ENCODE assay signal across 8 cellular contexts in the genomic region with DNA sequence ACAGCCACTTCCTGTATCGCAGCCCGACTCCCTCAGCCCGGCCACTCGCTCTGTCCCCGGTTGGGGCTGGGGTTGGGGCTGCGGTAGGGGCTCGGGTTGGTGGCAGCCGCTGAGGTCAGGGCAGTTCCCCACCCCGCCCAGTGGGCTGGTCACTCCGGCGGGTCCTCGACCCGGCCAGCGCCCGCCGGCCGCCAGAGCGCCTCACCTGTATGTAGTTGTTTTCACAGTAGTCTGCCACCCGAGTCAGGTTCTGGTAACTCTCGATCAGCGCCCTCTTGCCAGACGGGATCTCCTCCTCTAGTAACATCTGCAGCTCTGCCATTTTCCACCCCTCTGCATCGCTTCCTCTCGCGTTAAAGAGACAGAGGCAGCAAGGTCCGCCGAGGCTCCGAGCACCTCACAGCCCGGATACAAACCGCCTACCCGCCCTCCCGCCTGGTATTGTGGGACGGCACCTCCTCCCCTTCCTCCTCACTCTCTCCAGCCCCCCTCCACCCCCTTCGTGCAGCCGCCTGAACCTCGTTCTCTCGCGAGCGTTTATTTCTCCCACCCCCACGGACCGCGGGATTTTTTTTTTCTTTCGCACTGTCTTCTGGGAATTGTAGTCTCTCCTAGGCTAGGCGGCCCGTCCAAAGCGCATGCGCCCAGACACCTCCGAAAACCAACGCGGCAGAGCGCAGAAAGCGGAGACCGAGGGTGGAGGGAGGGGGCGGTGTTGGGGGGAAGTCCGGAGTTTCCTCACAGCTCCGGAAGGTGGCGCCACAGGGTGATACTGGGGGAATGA. TPM values are rescaled to one million over a fixed set of nuclear protein-coding genes. Genes with fewer than 3 reads are reported as not detected.
DNase-seq lines count a peak whose midpoint lies in the region; ATAC-seq and TF ChIP-seq lines count a peak whose summit lies in the region.

A gene (minus strand): TSS at position 417 of the 784 bp plus-strand sequence. CDS start 95 bp downstream, at position 322.

- in situ Hi-C loops in KBM-7 (cut with MboI; ENCODE audit: low pct_unique_long_range_greater_than_20kb, low sequenced_read_pairs), result no loop called here

- peak; percentile 62 for ATAC-seq in GM21619 (IDR thresholded peaks at IDR 0.05; ENCODE audit: unreplicated experiment)

- peak within 1 kb of the TSS; percentile 74 for H3K4me3 ChIP-seq in epithelial cell of proximal tubule (ENCODE audit: low read depth, low read length)

- peak within 1 kb of the TSS; percentile 98 for H3K27ac Mint-ChIP-seq in activated T-cell treated with anti-CD3 and anti-CD28 coated beads, Interleukin-2, amount 50 U/mL, for 24 hours

- H3K4me3 Mint-ChIP-seq in activated T-cell treated with anti-CD3 and anti-CD28 coated beads, Interleukin-2, amount 50 U/mL, for 24 hours, result peak within 1 kb of the TSS; percentile 92

- peaks cover 34% of the 10 kb centered on the region for H3K4me1 Mint-ChIP-seq in activated T-cell treated with anti-CD3 and anti-CD28 coated beads, Interleukin-2, amount 50 U/mL, for 24 hours (ENCODE audit: low read depth)

- no peaks in the 10 kb centered on the region for H3K27me3 Mint-ChIP-seq in activated T-cell treated with anti-CD3 and anti-CD28 coated beads, Interleukin-2, amount 50 U/mL, for 24 hours

- TF ChIP-seq CTCF in epithelial cell of proximal tubule (conservative IDR thresholded peaks at IDR 0.05; ENCODE audit: low read depth, low read length), result peak; percentile 73

- H3K9me3 Mint-ChIP-seq in activated T-cell treated with anti-CD3 and anti-CD28 coated beads, Interleukin-2, amount 50 U/mL, for 24 hours, result no peaks in the 10 kb centered on the region

- H3K36me3 Mint-ChIP-seq in activated T-cell treated with anti-CD3 and anti-CD28 coated beads, Interleukin-2, amount 50 U/mL, for 24 hours (ENCODE audit: low read depth), result peaks cover 12% of the 10 kb centered on the region

- DNase-seq in DMS53 treated with DMSO at 0.1 percent for 48 hours (lab: John Stamatoyannopoulos, UW; ENCODE audit: unreplicated experiment), result peak; percentile 95
- peak; percentile 100 for DNase-seq in KBM-7
- DNase-seq in activated T-cell treated with anti-CD3 and anti-CD28 coated beads, Interleukin-2, amount 50 U/mL, for 24 hours, result peak; percentile 95
- peak; percentile 88 for DNase-seq in epithelial cell of proximal tubule (ENCODE audit: low read depth)
- DNase-seq in mucosa of gallbladder (ENCODE audit: low spot score), result peak; percentile 98
- DNase-seq in stimulated activated CD8-positive, alpha-beta memory T cell treated with anti-CD3 and anti-CD28 coated beads, Interleukin-4, amount 100 ng/mL, for 4 hours (ENCODE audit: low read depth in 2 of 2, low spot score in 1 of 2), result peak; percentile 97 to 98

TF ChIP-seq in PFSK-1, 5 proteins besides CTCF, POLR2A, EP300 and RAD21:
- TF ChIP-seq FOXP2 (optimal IDR thresholded peaks at IDR 0.05; ENCODE audit: borderline replicate concordance, extremely low read depth, extremely low read length, insufficient read depth) (no peak), POLR2AphosphoS5 (IDR thresholded peaks at IDR 0.05; ENCODE audit: low read depth, low read length) (peak; percentile 83), SIN3A (IDR thresholded peaks at IDR 0.05; ENCODE audit: borderline replicate concordance, insufficient read depth, low read length) (peak; percentile 62; the same call in 1 of the 2 replicates), TAF1 (IDR thresholded peaks at IDR 0.05; ENCODE audit: borderline replicate concordance, insufficient read depth, low read length) (peak; percentile 67; the same call in 1 of the 2 replicates)
- TF ChIP-seq, protein P1, sequence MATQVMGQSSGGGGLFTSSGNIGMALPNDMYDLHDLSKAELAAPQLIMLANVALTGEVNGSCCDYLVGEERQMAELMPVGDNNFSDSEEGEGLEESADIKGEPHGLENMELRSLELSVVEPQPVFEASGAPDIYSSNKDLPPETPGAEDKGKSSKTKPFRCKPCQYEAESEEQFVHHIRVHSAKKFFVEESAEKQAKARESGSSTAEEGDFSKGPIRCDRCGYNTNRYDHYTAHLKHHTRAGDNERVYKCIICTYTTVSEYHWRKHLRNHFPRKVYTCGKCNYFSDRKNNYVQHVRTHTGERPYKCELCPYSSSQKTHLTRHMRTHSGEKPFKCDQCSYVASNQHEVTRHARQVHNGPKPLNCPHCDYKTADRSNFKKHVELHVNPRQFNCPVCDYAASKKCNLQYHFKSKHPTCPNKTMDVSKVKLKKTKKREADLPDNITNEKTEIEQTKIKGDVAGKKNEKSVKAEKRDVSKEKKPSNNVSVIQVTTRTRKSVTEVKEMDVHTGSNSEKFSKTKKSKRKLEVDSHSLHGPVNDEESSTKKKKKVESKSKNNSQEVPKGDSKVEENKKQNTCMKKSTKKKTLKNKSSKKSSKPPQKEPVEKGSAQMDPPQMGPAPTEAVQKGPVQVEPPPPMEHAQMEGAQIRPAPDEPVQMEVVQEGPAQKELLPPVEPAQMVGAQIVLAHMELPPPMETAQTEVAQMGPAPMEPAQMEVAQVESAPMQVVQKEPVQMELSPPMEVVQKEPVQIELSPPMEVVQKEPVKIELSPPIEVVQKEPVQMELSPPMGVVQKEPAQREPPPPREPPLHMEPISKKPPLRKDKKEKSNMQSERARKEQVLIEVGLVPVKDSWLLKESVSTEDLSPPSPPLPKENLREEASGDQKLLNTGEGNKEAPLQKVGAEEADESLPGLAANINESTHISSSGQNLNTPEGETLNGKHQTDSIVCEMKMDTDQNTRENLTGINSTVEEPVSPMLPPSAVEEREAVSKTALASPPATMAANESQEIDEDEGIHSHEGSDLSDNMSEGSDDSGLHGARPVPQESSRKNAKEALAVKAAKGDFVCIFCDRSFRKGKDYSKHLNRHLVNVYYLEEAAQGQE (IDR thresholded peaks at IDR 0.05; ENCODE audit: insufficient read depth in 1 of 2, low read depth in 2 of 2, low read length in 2 of 2), result 0 out of 4 replicates have a peak, but pooled peaks of 1 of the 2 experiments have one; percentile 24

RNA-seq across cellular contexts. Expression of the gene that starts here (rescaled TPM):
- polyA plus RNA-seq in PFSK-1 (2012; ENCODE audit: insufficient read length, low read depth), result 23.5 TPM
- total RNA-seq in epithelial cell of proximal tubule, result 34.1 and 37.6 TPM in 2 replicates
- total RNA-seq in mucosa of gallbladder, result 57.1 TPM

Comparison
In these comparisons a context has a peak if more than half of its experiments do, and no peak if none do; other contexts are left out.
1. Peak in every context shown above with its lines: DNase-seq, ATAC-seq and H3K4me3 ChIP-seq.